In genomic region chr9:136687721-136688223, GRCh38 we compare ENCODE assay signal across 9 cellular contexts. TPM values are rescaled to one million over a fixed set of nuclear protein-coding genes. Genes with fewer than 3 reads are reported as not detected.
DNase-seq lines count a peak whose midpoint lies in the region; ATAC-seq lines count a peak whose summit lies in the region.
"Had no signal": no experiment of that assay in that cellular context is flagged by ENCODE, and none has a peak within 500 bp of the region (broad histone marks: within the 10 kb centered on the region; RNA-seq: fewer than 3 reads in every experiment).

No MANE protein-coding gene starts in this region.

- ATAC-seq in CD4-positive, CD25-positive, alpha-beta regulatory T cell (ENCODE audit: low read depth in 2 of 2) = no peak
- peak; percentile 9 for ATAC-seq in HG03280 (IDR thresholded peaks at IDR 0.05; ENCODE audit: unreplicated experiment)
- ATAC-seq in central memory CD8-positive, alpha-beta T cell (replicated peaks; ENCODE audit: extremely low read depth, poor library complexity, severe bottlenecking) = peak; percentile 15
- no peak for ATAC-seq in HG03095 (IDR thresholded peaks at IDR 0.05; ENCODE audit: unreplicated experiment)

- no peaks in the 10 kb centered on the region for H3K36me3 ChIP-seq in CD4-positive, CD25-positive, alpha-beta regulatory T cell (ENCODE audit: control insufficient read depth, insufficient read depth, low read length)
- H3K36me3 ChIP-seq in muscle layer of colon (ENCODE audit: insufficient read depth, low read length) = no peaks in the 10 kb centered on the region

- H3K9me3 ChIP-seq in CD4-positive, CD25-positive, alpha-beta regulatory T cell (ENCODE audit: control insufficient read depth in 2 of 2, low read length in 2 of 2) = no peaks in the 10 kb centered on the region
- H3K9me3 ChIP-seq in muscle layer of colon (ENCODE audit: low read length) = no peaks in the 10 kb centered on the region

- no peaks in the 10 kb centered on the region for H3K27me3 Mint-ChIP-seq in CD4-positive, CD25-positive, alpha-beta regulatory T cell
- no peaks in the 10 kb centered on the region for H3K27me3 Mint-ChIP-seq in central memory CD8-positive, alpha-beta T cell

- H3K27ac Mint-ChIP-seq in CD4-positive, CD25-positive, alpha-beta regulatory T cell = no peak overlapping the region
- H3K27ac Mint-ChIP-seq in central memory CD8-positive, alpha-beta T cell (ENCODE audit: low read depth) = no peak overlapping the region
- H3K27ac Mint-ChIP-seq: activated CD4-positive, alpha-beta T cell treated with anti-CD3 and anti-CD28 coated beads, Interleukin-2, amount 10 ng/mL, durations not matched to agents 24 days and 14 days had no signal

- H3K27me3 ChIP-seq in CD4-positive, CD25-positive, alpha-beta regulatory T cell (ENCODE audit: control insufficient read depth, insufficient read depth, low read length) = no peaks in the 10 kb centered on the region
- H3K27me3 ChIP-seq in muscle layer of colon (ENCODE audit: control insufficient read depth in 1 of 2, insufficient read depth in 2 of 2, low read length in 2 of 2) = no peaks in the 10 kb centered on the region

- H3K4me1 ChIP-seq in CD4-positive, CD25-positive, alpha-beta regulatory T cell (ENCODE audit: control insufficient read depth, insufficient read depth, low read length, poor library complexity, severe bottlenecking) = peaks cover 15% of the 10 kb centered on the region
- H3K4me1 ChIP-seq in muscle layer of colon (ENCODE audit: insufficient read depth, low read length) = peaks cover 36% of the 10 kb centered on the region

- peak in 1 of 3 donors; percentile 36 for DNase-seq in CD4-positive, CD25-positive, alpha-beta regulatory T cell
- DNase-seq in central memory CD8-positive, alpha-beta T cell (ENCODE audit: low spot score in 2 of 2) = no peak
- DNase-seq in NCI-H510A (lab: John Stamatoyannopoulos, UW) (no peak), NAMALWA (ENCODE audit: low spot score) (no peak), H4 (ENCODE audit: low spot score) (no peak)

- H3K27ac ChIP-seq in CD4-positive, CD25-positive, alpha-beta regulatory T cell (ENCODE audit: insufficient read depth, low read length, poor library complexity, severe bottlenecking) = no peak overlapping the region
- H3K27ac ChIP-seq in muscle layer of colon (ENCODE audit: low read depth, low read length) = peak overlapping the region; percentile 19

- no peak overlapping the region for H3K4me3 ChIP-seq in CD4-positive, CD25-positive, alpha-beta regulatory T cell (ENCODE audit: low read depth, low read length)
- no peak overlapping the region for H3K4me3 ChIP-seq in muscle layer of colon (ENCODE audit: low read depth in 1 of 2, low read length in 2 of 2)

- peak overlapping the region in 3 of 4 donors; percentile 67 to 78 (median 71) for H3K4me3 Mint-ChIP-seq in CD4-positive, CD25-positive, alpha-beta regulatory T cell
- peak overlapping the region; percentile 68 for H3K4me3 Mint-ChIP-seq in central memory CD8-positive, alpha-beta T cell

- H3K4me1 Mint-ChIP-seq in CD4-positive, CD25-positive, alpha-beta regulatory T cell = peaks cover 0 to 6% (median 0%) of the 10 kb centered on the region in 4 donors
- no peaks in the 10 kb centered on the region for H3K4me1 Mint-ChIP-seq in central memory CD8-positive, alpha-beta T cell

- H3K36me3 Mint-ChIP-seq in CD4-positive, CD25-positive, alpha-beta regulatory T cell = no peaks in the 10 kb centered on the region
- no peaks in the 10 kb centered on the region for H3K36me3 Mint-ChIP-seq in central memory CD8-positive, alpha-beta T cell (ENCODE audit: insufficient read depth)

- peaks cover 0 to 2% (median 0%) of the 10 kb centered on the region in 7 donors for H3K9me3 Mint-ChIP-seq in CD4-positive, CD25-positive, alpha-beta regulatory T cell
- H3K9me3 Mint-ChIP-seq in central memory CD8-positive, alpha-beta T cell = no peaks in the 10 kb centered on the region
- H3K9me3 Mint-ChIP-seq: activated CD4-positive, alpha-beta T cell treated with anti-CD3 and anti-CD28 coated beads, Interleukin-2, amount 10 ng/mL, durations not matched to agents 24 days and 14 days had no signal

- H3K9ac ChIP-seq in muscle layer of colon (ENCODE audit: low read length) = no peak overlapping the region

RNA-seq across cellular contexts. Expression of gene AGPAT2, which starts 0.5 kb away (rescaled TPM):
- total RNA-seq in CD4-positive, CD25-positive, alpha-beta regulatory T cell = 11.0 TPM
- 10 to 100 TPM; 12.0 to 22.1 (median 21.1) TPM for polyA plus RNA-seq in CD4-positive, CD25-positive, alpha-beta regulatory T cell
- 32.3 and 33.8 TPM in 2 replicates for total RNA-seq in H4 (2014; rRNA removed; shearing (Covaris generic))

RNA-seq across cellular contexts. Expression of gene DIPK1B, which starts 24.6 kb away (rescaled TPM):
- total RNA-seq in CD4-positive, CD25-positive, alpha-beta regulatory T cell = 1.3 TPM
- polyA plus RNA-seq in CD4-positive, CD25-positive, alpha-beta regulatory T cell = under 1 TPM in 1 of 4 donors, not detected in 3; 0.16 TPM
- total RNA-seq in H4 (2014; rRNA removed; shearing (Covaris generic)) = 3.8 and 6.1 TPM in 2 replicates

RNA-seq across cellular contexts. Expression of gene EGFL7, which starts 25.1 kb away (rescaled TPM):
- total RNA-seq in CD4-positive, CD25-positive, alpha-beta regulatory T cell = 1.7 TPM
- not detected for polyA plus RNA-seq in CD4-positive, CD25-positive, alpha-beta regulatory T cell
- 60.2 and 76.5 TPM in 2 replicates for total RNA-seq in H4 (2014; rRNA removed; shearing (Covaris generic))

RNA-seq across cellular contexts. Expression of gene LCN10, which starts 55.0 kb away (rescaled TPM):
- 0.30 TPM for total RNA-seq in CD4-positive, CD25-positive, alpha-beta regulatory T cell
- 1 to 10 TPM; 1.6 to 3.9 (median 3.0) TPM for polyA plus RNA-seq in CD4-positive, CD25-positive, alpha-beta regulatory T cell
- not detected in 2 replicates for total RNA-seq in H4 (2014; rRNA removed; shearing (Covaris generic))

Comparison
In these comparisons a context has a peak if more than half of its experiments do, and no peak if none do; other contexts are left out.
1. ATAC-seq: peak in HG03280 (single experiment) and central memory CD8-positive, alpha-beta T cell (single experiment); none in CD4-positive, CD25-positive, alpha-beta regulatory T cell (0 of 2) and HG03095 (single experiment).
2. RNA of gene EGFL7, which starts 25.1 kb away (total RNA-seq): 60.2 to 76.5 TPM in H4; 1.7 TPM in CD4-positive, CD25-positive, alpha-beta regulatory T cell (single experiment); every median in the first group is over 10 times any median in the second.